ENCODE assay signal across 1 cellular context in the genomic region with DNA sequence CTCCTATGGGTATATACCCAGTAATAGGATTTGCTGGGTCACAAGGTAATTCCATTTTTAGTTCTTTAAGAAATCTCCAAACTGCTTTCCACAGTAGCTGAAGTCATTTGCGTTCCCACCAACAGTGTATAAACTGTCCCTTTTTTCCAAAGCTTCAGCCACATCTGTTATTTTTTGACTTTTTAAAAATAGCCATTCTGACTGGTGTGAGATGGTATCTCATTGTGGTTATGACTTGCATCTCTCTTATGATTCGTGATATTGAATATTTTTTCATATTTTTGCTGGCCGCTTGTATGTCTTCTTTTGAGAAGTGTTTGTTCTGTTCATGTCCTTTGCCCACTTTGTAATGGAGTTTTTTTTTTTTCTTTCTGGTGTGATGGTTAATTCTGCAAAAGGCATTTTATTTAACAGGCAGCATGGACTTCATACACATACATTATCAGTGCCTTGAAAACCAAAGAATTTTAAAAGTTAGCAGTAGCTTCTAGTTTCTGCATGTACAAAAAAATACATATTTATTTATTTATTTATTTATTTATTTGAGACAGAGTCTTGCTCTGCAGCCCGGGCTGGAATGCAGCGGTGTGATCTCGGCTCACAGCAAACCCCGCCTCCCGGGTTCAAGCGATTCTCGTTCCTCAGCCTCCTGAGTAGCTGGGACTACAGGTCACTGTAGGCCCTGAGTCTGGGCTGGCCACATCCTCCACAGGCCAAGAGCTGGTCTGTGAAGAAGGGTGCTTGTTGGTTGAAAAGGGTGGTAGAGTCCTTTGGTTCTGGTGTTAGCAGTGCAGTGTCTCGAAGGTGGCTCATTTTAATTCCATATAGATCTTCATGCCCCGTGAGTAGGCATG.
TF ChIP-seq lines count a peak whose summit lies in the region.

No MANE protein-coding gene starts in this region.

TF ChIP-seq in A549, 52 proteins besides CTCF, POLR2A, EP300 and RAD21 (continued from another document):
- TF ChIP-seq PBX3 (IDR thresholded peaks at IDR 0.05): no peak
- no peak for TF ChIP-seq FOSL2 (IDR thresholded peaks at IDR 0.05)
- TF ChIP-seq FOSL2 (CRISPR knock-in tag; IDR thresholded peaks at IDR 0.05): no peak
- no peak for TF ChIP-seq MYC (IDR thresholded peaks at IDR 0.05; ENCODE audit: borderline replicate concordance, low read length)
- TF ChIP-seq, protein P1, sequence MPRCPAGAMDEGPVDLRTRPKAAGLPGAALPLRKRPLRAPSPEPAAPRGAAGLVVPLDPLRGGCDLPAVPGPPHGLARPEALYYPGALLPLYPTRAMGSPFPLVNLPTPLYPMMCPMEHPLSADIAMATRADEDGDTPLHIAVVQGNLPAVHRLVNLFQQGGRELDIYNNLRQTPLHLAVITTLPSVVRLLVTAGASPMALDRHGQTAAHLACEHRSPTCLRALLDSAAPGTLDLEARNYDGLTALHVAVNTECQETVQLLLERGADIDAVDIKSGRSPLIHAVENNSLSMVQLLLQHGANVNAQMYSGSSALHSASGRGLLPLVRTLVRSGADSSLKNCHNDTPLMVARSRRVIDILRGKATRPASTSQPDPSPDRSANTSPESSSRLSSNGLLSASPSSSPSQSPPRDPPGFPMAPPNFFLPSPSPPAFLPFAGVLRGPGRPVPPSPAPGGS (IDR thresholded peaks at IDR 0.05): no peak
- TF ChIP-seq FOXS1 (CRISPR knock-in tag; IDR thresholded peaks at IDR 0.05): no peak
- no peak for TF ChIP-seq PHF8 (IDR thresholded peaks at IDR 0.05; ENCODE audit: borderline replicate concordance, low read depth)
